11 cellular contexts compared by ENCODE assay signal in the genomic region with DNA sequence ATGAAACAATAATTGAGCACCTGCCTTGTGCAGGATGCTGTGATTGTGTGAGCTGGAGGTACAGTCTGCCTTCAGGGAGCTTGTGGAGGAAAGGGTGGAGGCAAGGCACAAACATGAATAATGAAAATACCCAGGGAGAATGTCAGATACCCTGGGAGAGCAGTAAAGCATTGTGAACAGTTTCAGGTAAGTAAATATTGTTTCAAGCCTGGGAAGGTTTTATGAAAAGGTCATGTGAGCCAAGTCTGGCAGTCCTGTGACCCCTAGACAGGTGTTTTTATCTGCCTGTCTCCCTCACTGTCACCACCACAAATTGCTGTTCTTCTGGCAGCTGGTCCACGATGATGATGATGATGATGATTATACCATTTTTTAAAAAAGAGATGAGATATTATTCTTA. TPM values are rescaled to one million over a fixed set of nuclear protein-coding genes. Genes with fewer than 3 reads are reported as not detected.
DNase-seq lines count a peak whose midpoint lies in the region; ATAC-seq and TF ChIP-seq lines count a peak whose summit lies in the region.
"Had no signal": no experiment of that assay in that cellular context is flagged by ENCODE, and none has a peak within 500 bp of the region (broad histone marks: within the 10 kb centered on the region; RNA-seq: fewer than 3 reads in every experiment).

No MANE protein-coding gene starts in this region.

- BruUV-seq in A673 (replicated peaks; lab: Mats Ljungman, UMichigan) = no TSS peak

- no peaks in the 10 kb centered on the region for H3K36me3 ChIP-seq in gastrocnemius medialis
- H3K36me3 ChIP-seq in A673 (ENCODE audit: insufficient read depth, low read length, poor library complexity, severe bottlenecking) = peaks cover 37% of the 10 kb centered on the region

- POLR2A ChIA-PET in A673 (lab: Charles Lee; ENCODE audit: low non-redundant PET) = no interaction called here

- no peaks in the 10 kb centered on the region for H3K27me3 ChIP-seq in right cardiac atrium (ENCODE audit: control insufficient read depth, insufficient read depth)
- H3K27me3 ChIP-seq in gastrocnemius medialis = no peaks in the 10 kb centered on the region
- H3K27me3 ChIP-seq in A673 (replicated peaks; ENCODE audit: insufficient read depth, low read depth, low read length, poor library complexity) = no peaks in the 10 kb centered on the region
- H3K27me3 ChIP-seq: SJCRH30 had no signal

- no peaks in the 10 kb centered on the region for H3K9me3 ChIP-seq in right cardiac atrium (ENCODE audit: control insufficient read depth, low read length)
- no peaks in the 10 kb centered on the region for H3K9me3 ChIP-seq in gastrocnemius medialis
- no peaks in the 10 kb centered on the region for H3K9me3 ChIP-seq in A673 (ENCODE audit: low read depth, low read length, poor library complexity, severe bottlenecking)

- CTCF ChIA-PET in A673 (lab: Charles Lee) = no interaction called here

- TF ChIP-seq CTCF in gastrocnemius medialis (IDR thresholded peaks at IDR 0.05 in 4 of 5, conservative IDR thresholded peaks at IDR 0.05 in 1 of 5) (no peak), A673 (conservative IDR thresholded peaks at IDR 0.05; ENCODE audit: low read depth, low read length) (no peak)

- DNase-seq in COR-L47 (lab: John Stamatoyannopoulos, UW) (peak; percentile 79), NCI-H748 (lab: John Stamatoyannopoulos, UW; ENCODE audit: unreplicated experiment) (peak; percentile 97), right cardiac atrium (no peak), gastrocnemius medialis (no peak), A673 (ENCODE audit: low spot score) (no peak)
- DNase-seq: NCI-H1694, SJCRH30 had no signal

- H3K4me1 ChIP-seq in right cardiac atrium (ENCODE audit: control insufficient read depth, insufficient read depth, low read length) (peaks cover 15% of the 10 kb centered on the region), gastrocnemius medialis (peaks cover 41 to 55% of the 10 kb centered on the region in 2 donors), A673 (ENCODE audit: insufficient read depth, low read length, poor library complexity, severe bottlenecking) (peaks cover 4% of the 10 kb centered on the region)
- H3K4me1 ChIP-seq: SJCRH30 had no signal

- intact Hi-C loops in right cardiac atrium (cut with DNase I) (no loop called here), gastrocnemius medialis (cut with DNase I; ENCODE audit: low total_unique reads) (loop anchor here (1.0 kb wide), 1 partner anchor 32 kb away; a partner anchor contains a TSS), A673 (cut with micrococcal nuclease; ENCODE audit: unreplicated experiment) (no loop called here)

- 42% methylated on average over 1 of the region's 1 CpG for WGBS in right cardiac atrium

- peak overlapping the region; percentile 30 for H3K27ac ChIP-seq in right cardiac atrium (ENCODE audit: low read length)
- peak overlapping the region; percentile 63 to 88 (median 78) for H3K27ac ChIP-seq in gastrocnemius medialis
- no peak overlapping the region for H3K27ac ChIP-seq in A673 (ENCODE audit: low read depth, low read length, poor library complexity, severe bottlenecking)
- H3K27ac ChIP-seq: SJCRH30 had no signal

- in situ Hi-C loops in gastrocnemius medialis (cut with MboI; ENCODE audit: low sequenced_read_pairs in 4 of 4) = no loop called here

- no peak overlapping the region for H3K4me3 ChIP-seq in right cardiac atrium (ENCODE audit: low read length)
- no peak overlapping the region for H3K4me3 ChIP-seq in gastrocnemius medialis
- no peak overlapping the region for H3K4me3 ChIP-seq in A673 (ENCODE audit: low read depth, low read length, poor library complexity, severe bottlenecking)
- H3K4me3 ChIP-seq: SJCRH30 had no signal

- ATAC-seq in right cardiac atrium = peak in 1 of 2 donors; percentile 29
- no peak for ATAC-seq in gastrocnemius medialis
- no peak for ATAC-seq in HG02588 (IDR thresholded peaks at IDR 0.05; ENCODE audit: unreplicated experiment)
- no peak for ATAC-seq in HG02763 (IDR thresholded peaks at IDR 0.05; ENCODE audit: unreplicated experiment)
- no peak for ATAC-seq in GM18867 (IDR thresholded peaks at IDR 0.05; ENCODE audit: unreplicated experiment)
- ATAC-seq: activated CD4-positive, CD25-positive, alpha-beta regulatory T cell treated with anti-CD3 and anti-CD28 coated beads, Interleukin-2, amount 50 U/mL, for 24 hours had no signal

- TF ChIP-seq POLR2A in gastrocnemius medialis (IDR thresholded peaks at IDR 0.05) = no peak

RNA-seq across cellular contexts. Expression of a gene that starts 32.0 kb away (rescaled TPM):
- total RNA-seq in right cardiac atrium = 10 to 100 TPM; 66.1 to 76.1 (median 71.7) TPM
- polyA plus RNA-seq in right cardiac atrium = 16.9 TPM
- 10 to 100 TPM; 16.2 to 19.9 (median 18.7) TPM for total RNA-seq in gastrocnemius medialis
- total RNA-seq in A673 (2021) = 55.6 and 56.7 TPM in 2 replicates

RNA-seq across cellular contexts. Expression of a gene that starts 57.7 kb away (rescaled TPM):
- total RNA-seq in right cardiac atrium (10 to 100 TPM; 30.2 to 61.0 (median 45.1) TPM), gastrocnemius medialis (10 to 100 TPM in 3 of 4 donors, 1 to 10 TPM in 1; 8.8 to 29.9 (median 22.8) TPM), A673 (2021) (not detected in 2 replicates)
- polyA plus RNA-seq in right cardiac atrium = 46.3 TPM

Comparison
In these comparisons a context has a peak if more than half of its experiments do, and no peak if none do; other contexts are left out.
1. DNase-seq: peak in COR-L47 (single experiment) and NCI-H748 (single experiment); none in right cardiac atrium (0 of 3), gastrocnemius medialis (0 of 2) and A673 (single experiment).